ENCODE assay signal across 1 cellular context in genomic region chr7:121012919-121013318, GRCh38.
TF ChIP-seq lines count a peak whose summit lies in the region.

No MANE protein-coding gene starts in this region.

TF ChIP-seq in K562, 482 proteins besides CTCF, POLR2A, EP300 and RAD21 (continued from another document):
- TF ChIP-seq, protein P1, sequence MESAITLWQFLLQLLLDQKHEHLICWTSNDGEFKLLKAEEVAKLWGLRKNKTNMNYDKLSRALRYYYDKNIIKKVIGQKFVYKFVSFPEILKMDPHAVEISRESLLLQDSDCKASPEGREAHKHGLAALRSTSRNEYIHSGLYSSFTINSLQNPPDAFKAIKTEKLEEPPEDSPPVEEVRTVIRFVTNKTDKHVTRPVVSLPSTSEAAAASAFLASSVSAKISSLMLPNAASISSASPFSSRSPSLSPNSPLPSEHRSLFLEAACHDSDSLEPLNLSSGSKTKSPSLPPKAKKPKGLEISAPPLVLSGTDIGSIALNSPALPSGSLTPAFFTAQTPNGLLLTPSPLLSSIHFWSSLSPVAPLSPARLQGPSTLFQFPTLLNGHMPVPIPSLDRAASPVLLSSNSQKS (CRISPR knock-in tag; IDR thresholded peaks at IDR 0.05): no peak
- no peak for TF ChIP-seq ZMIZ1 (IDR thresholded peaks at IDR 0.05; ENCODE audit: low read depth in 2 of 2, low read length in 2 of 2)
- TF ChIP-seq PURB (CRISPR knock-in tag; IDR thresholded peaks at IDR 0.05; ENCODE audit: low read depth): no peak
